Comparison of ENCODE assay signal across 29 cellular contexts in the genomic region with DNA sequence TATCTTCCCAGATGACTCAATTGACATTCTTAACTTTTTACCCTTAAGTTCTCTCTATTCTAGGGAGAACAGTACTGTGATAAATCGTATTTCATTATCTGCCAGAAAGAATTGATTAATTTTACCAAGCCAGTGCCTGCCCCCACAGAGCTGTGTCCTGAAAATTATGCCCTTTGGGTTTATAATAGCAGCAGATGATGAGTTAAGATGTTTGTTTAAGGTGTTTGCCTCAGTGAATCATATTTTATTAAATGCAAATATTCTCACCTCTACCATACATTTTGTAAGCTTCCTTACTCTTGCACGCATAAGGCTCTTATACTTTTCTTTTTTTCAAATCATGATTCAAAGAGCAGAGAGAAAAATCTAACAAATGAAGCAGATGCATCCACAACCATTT.
"Had no signal": no experiment of that assay in that cellular context is flagged by ENCODE, and none has a peak within 500 bp of the region (broad histone marks: within the 10 kb centered on the region; RNA-seq: fewer than 3 reads in every experiment).

No MANE protein-coding gene starts in this region.

- H3K36me3 ChIP-seq: ascending aorta, MG63 had no signal

- DNase-seq: activated CD4-positive, alpha-beta T cell treated with anti-CD3 and anti-CD28 coated beads for 36 hours; activated CD4-positive, alpha-beta T cell treated with anti-CD3 and anti-CD28 coated beads, Interleukin-2, amount 10 ng/mL, durations not matched to agents 7 days and 5 days; activated CD4-positive, alpha-beta T cell treated with anti-CD3 and anti-CD28 coated beads, Interleukin-2, amount 50 U/mL, for 48 hours; activated CD8-positive, alpha-beta T cell treated with anti-CD3 and anti-CD28 coated beads, Interleukin-2, amount 10 ng/mL, durations not matched to agents 7 days and 5 days; activated gamma-delta T cell; activated naive CD4-positive, alpha-beta T cell treated with Interleukin-2 at 50 U/mL for 16 hours; activated naive CD8-positive, alpha-beta T cell treated with anti-CD3 and anti-CD28 coated beads, Interleukin-2, amount 10 ng/mL, durations not matched to agents 7 days and 5 days; activated T-cell treated with anti-CD3 and anti-CD28 coated beads, Interleukin-2, amount 50 U/mL, for 24 hours; amygdala; Kasumi-1; KG1; MG63; NCI-H1048; NCI-H1105 treated with DMSO at 0.1 percent for 48 hours; NCI-H1694; NCI-H1930; NCI-H2081 treated with DMSO at 0.1 percent for 48 hours; NCI-H226; NCI-H446 treated with DMSO at 0.1 percent for 48 hours; NCI-H524; NCI-H82; NK-92 treated with Interleukin-12 subunit alpha and Interleukin-12 subunit beta, amount 100 ng/mL, for 24 hours; PC-9; Right ventricle myocardium superior; T1000 had no signal

- H3K27me3 ChIP-seq: ascending aorta, MG63 had no signal

- FAIRE-seq: RCC 7860, TTC549 had no signal

- H3K4me3 ChIP-seq: ascending aorta, MG63, PC-9, SK-N-MC had no signal
